21 cellular contexts compared by ENCODE assay signal in genomic region chr1:83827731-83828130, GRCh38.
A peak's percentile ranks its signal among the peaks of the same experiment; 100 is the strongest.
DNase-seq lines count a peak whose midpoint lies in the region; ATAC-seq and TF ChIP-seq lines count a peak whose summit lies in the region.
"Had no signal": no experiment of that assay in that cellular context is flagged by ENCODE, and none has a peak within 500 bp of the region (broad histone marks: within the 10 kb centered on the region; RNA-seq: fewer than 3 reads in every experiment).

No MANE protein-coding gene starts in this region.

- H3K27me3 ChIP-seq in SJCRH30 (no peaks in the 10 kb centered on the region), right cardiac atrium (ENCODE audit: control insufficient read depth, insufficient read depth) (no peaks in the 10 kb centered on the region), testis (no peaks in the 10 kb centered on the region), esophagus muscularis mucosa (no peaks in the 10 kb centered on the region)
- H3K27me3 ChIP-seq: SJSA1 had no signal

- H3K4me1 ChIP-seq in SJCRH30 (peaks cover 15% of the 10 kb centered on the region; the same call in 1 of the 2 replicates), right cardiac atrium (ENCODE audit: control insufficient read depth, insufficient read depth, low read length) (peaks cover 4% of the 10 kb centered on the region), testis (peaks cover 6% of the 10 kb centered on the region), esophagus muscularis mucosa (no peaks in the 10 kb centered on the region)
- H3K4me1 ChIP-seq: SJSA1 had no signal

- no peak overlapping the region for H3K4me3 ChIP-seq in SJCRH30
- H3K4me3 ChIP-seq in right cardiac atrium (ENCODE audit: low read length): no peak overlapping the region
- H3K4me3 ChIP-seq in testis: no peak overlapping the region
- no peak overlapping the region for H3K4me3 ChIP-seq in esophagus muscularis mucosa
- H3K4me3 ChIP-seq: SJSA1 had no signal

- peak overlapping the region; percentile 13; the same call in 1 of the 2 replicates for H3K27ac ChIP-seq in SJCRH30
- H3K27ac ChIP-seq in right cardiac atrium (ENCODE audit: low read length): no peak overlapping the region
- no peak overlapping the region for H3K27ac ChIP-seq in testis
- H3K27ac ChIP-seq in esophagus muscularis mucosa (replicated peaks in 1 of 4): no peak overlapping the region
- H3K27ac ChIP-seq: 22Rv1, KMS-11, SJSA1 had no signal

- no peak for TF ChIP-seq CTCF in testis (IDR thresholded peaks at IDR 0.05)
- TF ChIP-seq CTCF in esophagus muscularis mucosa (IDR thresholded peaks at IDR 0.05): no peak

- DNase-seq in NCI-H1694 treated with DMSO at 0.1 percent for 48 hours (lab: John Stamatoyannopoulos, UW) (peak; percentile 15), NCI-H1694 (lab: John Stamatoyannopoulos, UW) (no peak), SJCRH30 (peak in 1 of 2 experiments; percentile 34), right cardiac atrium (peak; percentile 41 to 82 (median 53)), testis (peak; percentile 29), esophagus muscularis mucosa (ENCODE audit: extremely low spot score) (no peak)
- no peak for DNase-seq in activated T-cell treated with anti-CD3 and anti-CD28 coated beads, Interleukin-2, amount 50 U/mL, for 24 hours
- DNase-seq: ACHN; CD4-positive, CD25-positive, alpha-beta regulatory T cell; DMS53; HCEC 1CT; MM.1S; NCI-H2081; NCI-H345; NCI-H510A treated with DMSO at 0.1 percent for 48 hours; NCI-H774 had no signal

- H3K9me3 ChIP-seq in SJCRH30 (replicated peaks) (no peaks in the 10 kb centered on the region), right cardiac atrium (ENCODE audit: control insufficient read depth, low read length) (no peaks in the 10 kb centered on the region), testis (no peaks in the 10 kb centered on the region), esophagus muscularis mucosa (no peaks in the 10 kb centered on the region)
- H3K9me3 ChIP-seq: SJSA1 had no signal

- intact Hi-C loops in right cardiac atrium (cut with DNase I): no loop called here
- intact Hi-C loops in testis (cut with DNase I; ENCODE audit: low total_unique reads): no loop called here
- intact Hi-C loops in esophagus muscularis mucosa (cut with DNase I): no loop called here

- H3K4me3 Mint-ChIP-seq in activated T-cell treated with anti-CD3 and anti-CD28 coated beads, Interleukin-2, amount 50 U/mL, for 24 hours: no peak overlapping the region
- H3K4me3 Mint-ChIP-seq: CD4-positive, CD25-positive, alpha-beta regulatory T cell; IgD-negative memory B cell had no signal

- TF ChIP-seq POLR2A in testis (IDR thresholded peaks at IDR 0.05): no peak
- TF ChIP-seq POLR2A in esophagus muscularis mucosa (IDR thresholded peaks at IDR 0.05; ENCODE audit: low read depth): no peak

- no peaks in the 10 kb centered on the region for H3K4me1 Mint-ChIP-seq in activated T-cell treated with anti-CD3 and anti-CD28 coated beads, Interleukin-2, amount 50 U/mL, for 24 hours (ENCODE audit: low read depth)
- H3K4me1 Mint-ChIP-seq: CD4-positive, CD25-positive, alpha-beta regulatory T cell; IgD-negative memory B cell had no signal

- no peaks in the 10 kb centered on the region for H3K27me3 Mint-ChIP-seq in activated T-cell treated with anti-CD3 and anti-CD28 coated beads, Interleukin-2, amount 50 U/mL, for 24 hours
- H3K27me3 Mint-ChIP-seq: CD4-positive, CD25-positive, alpha-beta regulatory T cell had no signal

- ATAC-seq in right cardiac atrium: peak; percentile 44 to 84
- ATAC-seq in HG02885 (IDR thresholded peaks at IDR 0.05; ENCODE audit: poor library complexity, unreplicated experiment): no peak

- TF ChIP-seq EP300 in esophagus muscularis mucosa (IDR thresholded peaks at IDR 0.05): no peak

- 62% methylated on average over 2 of the region's 2 CpGs for WGBS in right cardiac atrium
- WGBS in testis, 2 donors: 59 to 68% methylated on average over 2 of the region's 2 CpGs
- 93% methylated on average over 2 of the region's 2 CpGs for WGBS in esophagus muscularis mucosa

- peaks cover 10% of the 10 kb centered on the region for H3K9me3 Mint-ChIP-seq in activated T-cell treated with anti-CD3 and anti-CD28 coated beads, Interleukin-2, amount 50 U/mL, for 24 hours

- H3K36me3 ChIP-seq in SJCRH30: no peaks in the 10 kb centered on the region
- no peaks in the 10 kb centered on the region for H3K36me3 ChIP-seq in testis (ENCODE audit: low read depth, missing control alignments)
- H3K36me3 ChIP-seq in esophagus muscularis mucosa: no peaks in the 10 kb centered on the region
- H3K36me3 ChIP-seq: SJSA1 had no signal

- no peak overlapping the region for H3K27ac Mint-ChIP-seq in activated T-cell treated with anti-CD3 and anti-CD28 coated beads, Interleukin-2, amount 50 U/mL, for 24 hours
- H3K27ac Mint-ChIP-seq: CD4-positive, CD25-positive, alpha-beta regulatory T cell; IgD-negative memory B cell had no signal

- no peaks in the 10 kb centered on the region for H3K36me3 Mint-ChIP-seq in activated T-cell treated with anti-CD3 and anti-CD28 coated beads, Interleukin-2, amount 50 U/mL, for 24 hours (ENCODE audit: low read depth)
- H3K36me3 Mint-ChIP-seq: CD4-positive, CD25-positive, alpha-beta regulatory T cell; IgD-negative memory B cell had no signal

Comparison
In these comparisons a context has a peak if more than half of its experiments do, and no peak if none do; other contexts are left out.
1. DNase-seq: peak in NCI-H1694 treated with DMSO at 0.1 percent for 48 hours (single experiment), right cardiac atrium (3 of 3) and testis (single experiment); none in NCI-H1694 (single experiment), activated T-cell treated with anti-CD3 and anti-CD28 coated beads, Interleukin-2, amount 50 U/mL, for 24 hours (single experiment) and esophagus muscularis mucosa (single experiment).